Comparison of ENCODE assay signal across 28 cellular contexts in genomic region chr9:109791747-109792146, GRCh38. TPM values are rescaled to one million over a fixed set of nuclear protein-coding genes. Genes with fewer than 3 reads are reported as not detected.
"Had no signal": no experiment of that assay in that cellular context is flagged by ENCODE, and none has a peak within 500 bp of the region (broad histone marks: within the 10 kb centered on the region; RNA-seq: fewer than 3 reads in every experiment).

No MANE protein-coding gene starts in this region.

- DNase-seq: activated CD4-positive, alpha-beta T cell treated with anti-CD3 and anti-CD28 coated beads, Interleukin-2, amount 10 ng/mL, durations not matched to agents 7 days and 5 days; activated CD4-positive, CD25-positive, alpha-beta regulatory T cell treated with anti-CD3 and anti-CD28 coated beads, Interleukin-2, amount 50 U/mL, for 72 hours; activated CD8-positive, alpha-beta T cell treated with anti-CD3 and anti-CD28 coated beads, Interleukin-2, amount 10 ng/mL, durations not matched to agents 7 days and 5 days; activated gamma-delta T cell treated with Interleukin-2 at 50 U/mL for 16 hours; activated T-cell treated with anti-CD3 and anti-CD28 coated beads, Interleukin-2, amount 50 U/mL, for 1 hour; adrenal gland; cerebellar nuclear complex; cortex of kidney; endodermal cell; esophagus squamous epithelium; gastrocnemius medialis; hippocampal formation; kidney glomerular epithelial cell; mucosa of descending colon; naive B cell; retina; spleen; stimulated activated CD4-positive, alpha-beta T cell treated with anti-CD3 and anti-CD28 coated beads, Interleukin-4, amount 100 ng/mL, for 24 hours; T-cell; transverse colon; WERI-Rb-1 had no signal

- H3K9me3 Mint-ChIP-seq: activated CD4-positive, alpha-beta T cell treated with anti-CD3 and anti-CD28 coated beads, Interleukin-2, amount 10 ng/mL, durations not matched to agents 7 days and 5 days; activated naive CD4-positive, alpha-beta T cell treated with anti-CD3 and anti-CD28 coated beads, Interleukin-2, amount 50 U/mL, for 24 hours; endodermal cell; memory B cell; naive B cell; neural progenitor cell; stimulated activated naive CD8-positive, alpha-beta T cell treated with anti-CD3 and anti-CD28 coated beads, Interleukin-15, Interleukin-2, amounts not matched to agents 100 ng/mL and 50 ng/mL, for 24 hours; T-cell; T-helper 2 cell treated with Interferon-gamma antibody and Interleukin-4, amounts not matched to agents 5 μg/mL and 100 μg/mL, for 36 hours had no signal

- H3K27ac Mint-ChIP-seq: activated CD4-positive, alpha-beta T cell treated with anti-CD3 and anti-CD28 coated beads, Interleukin-2, amount 10 ng/mL, durations not matched to agents 7 days and 5 days; activated CD8-positive, alpha-beta T cell treated with anti-CD3 and anti-CD28 coated beads, Interleukin-2, amount 10 ng/mL, durations not matched to agents 7 days and 5 days; activated naive CD4-positive, alpha-beta T cell treated with anti-CD3 and anti-CD28 coated beads, Interleukin-2, amount 50 U/mL, for 24 hours; endodermal cell; memory B cell; naive B cell; neural progenitor cell; progenitor cell of endocrine pancreas; stimulated activated naive CD8-positive, alpha-beta T cell treated with anti-CD3 and anti-CD28 coated beads, Interleukin-15, Interleukin-2, amounts not matched to agents 100 ng/mL and 50 ng/mL, for 24 hours; T-cell; T-helper 2 cell treated with Interferon-gamma antibody and Interleukin-4, amounts not matched to agents 5 μg/mL and 100 μg/mL, for 36 hours had no signal

- H3K36me3 ChIP-seq: adrenal gland, esophagus squamous epithelium, gastrocnemius medialis, neural progenitor cell, spleen, transverse colon, vagina, WERI-Rb-1 had no signal

- H3K36me3 Mint-ChIP-seq: activated naive CD4-positive, alpha-beta T cell treated with anti-CD3 and anti-CD28 coated beads, Interleukin-2, amount 50 U/mL, for 24 hours; memory B cell; naive B cell; neural progenitor cell; T-cell had no signal

- H3K4me3 Mint-ChIP-seq: activated CD4-positive, alpha-beta T cell treated with anti-CD3 and anti-CD28 coated beads, Interleukin-2, amount 10 ng/mL, durations not matched to agents 7 days and 5 days; activated CD8-positive, alpha-beta T cell treated with anti-CD3 and anti-CD28 coated beads, Interleukin-2, amount 10 ng/mL, durations not matched to agents 7 days and 5 days; activated naive CD4-positive, alpha-beta T cell treated with anti-CD3 and anti-CD28 coated beads, Interleukin-2, amount 50 U/mL, for 24 hours; endodermal cell; memory B cell; naive B cell; neural progenitor cell; stimulated activated naive CD8-positive, alpha-beta T cell treated with anti-CD3 and anti-CD28 coated beads, Interleukin-15, Interleukin-2, amounts not matched to agents 100 ng/mL and 50 ng/mL, for 24 hours; T-cell; T-helper 2 cell treated with Interferon-gamma antibody and Interleukin-4, amounts not matched to agents 5 μg/mL and 100 μg/mL, for 36 hours had no signal

- H3K4me1 ChIP-seq: spleen, transverse colon had no signal

- ATAC-seq: activated CD8-positive, alpha-beta T cell treated with anti-CD3 and anti-CD28 coated beads, Interleukin-2, amount 10 ng/mL, durations not matched to agents 7 days and 5 days; gastrocnemius medialis; mucosa of descending colon; T-cell had no signal

- H3K27me3 ChIP-seq: adrenal gland, gastrocnemius medialis, neural progenitor cell, spleen, transverse colon, vagina had no signal

- H3K27ac ChIP-seq: gastrocnemius medialis, neural progenitor cell, spleen, transverse colon, WERI-Rb-1 had no signal

- H3K9me3 ChIP-seq: adrenal gland, esophagus squamous epithelium, gastrocnemius medialis, mucosa of descending colon, spleen, transverse colon, vagina had no signal

- H3K4me3 ChIP-seq: adrenal gland, esophagus squamous epithelium, gastrocnemius medialis, mucosa of descending colon, neural progenitor cell, spleen, transverse colon, vagina had no signal

- H3K4me1 Mint-ChIP-seq: activated CD4-positive, alpha-beta T cell treated with anti-CD3 and anti-CD28 coated beads, Interleukin-2, amount 10 ng/mL, durations not matched to agents 7 days and 5 days; activated naive CD4-positive, alpha-beta T cell treated with anti-CD3 and anti-CD28 coated beads, Interleukin-2, amount 50 U/mL, for 24 hours; memory B cell; naive B cell; T-cell had no signal

RNA-seq across cellular contexts. Expression of gene PALM2AKAP2, which starts 11.7 kb away (rescaled TPM):
- total RNA-seq: activated CD8-positive, alpha-beta T cell treated with anti-CD3 and anti-CD28 coated beads, Interleukin-2, amount 10 ng/mL, durations not matched to agents 7 days and 5 days; T-cell had no signal
